30 cellular contexts compared by ENCODE assay signal in genomic region chr9:30673132-30673531, GRCh38.
DNase-seq lines count a peak whose midpoint lies in the region; TF ChIP-seq lines count a peak whose summit lies in the region.
"Had no signal": no experiment of that assay in that cellular context is flagged by ENCODE, and none has a peak within 500 bp of the region (broad histone marks: within the 10 kb centered on the region; RNA-seq: fewer than 3 reads in every experiment).

No MANE protein-coding gene starts in this region.

- no peak overlapping the region for H3K27ac Mint-ChIP-seq in MCF 10A (ENCODE audit: low read depth, unreplicated experiment)
- no peak overlapping the region for H3K27ac Mint-ChIP-seq in activated CD4-positive, alpha-beta T cell treated with anti-CD3 and anti-CD28 coated beads, Interleukin-2, amount 10 ng/mL, durations not matched to agents 24 days and 14 days
- no peak overlapping the region for H3K27ac Mint-ChIP-seq in activated CD4-positive, alpha-beta memory T cell treated with anti-CD3 and anti-CD28 coated beads for 36 hours
- H3K27ac Mint-ChIP-seq: activated B cell treated with CpG ODN at 0.5 μM for 24 hours; activated T-cell treated with anti-CD3 and anti-CD28 coated beads, Interleukin-2, amount 50 U/mL, for 72 hours; GM23338; neural progenitor cell had no signal

- BruUV-seq in MCF 10A (replicated peaks; lab: Mats Ljungman, UMichigan): no TSS peak

- TF ChIP-seq CTCF in MCF 10A (IDR thresholded peaks at IDR 0.05; ENCODE audit: unreplicated experiment) (no peak), breast epithelium (IDR thresholded peaks at IDR 0.05) (no peak), fibroblast of villous mesenchyme (IDR thresholded peaks at IDR 0.05; ENCODE audit: insufficient read depth, low read depth, low read length) (no peak)

- H3K27me3 Mint-ChIP-seq in MCF 10A (ENCODE audit: insufficient read depth, unreplicated experiment): no peaks in the 10 kb centered on the region
- H3K27me3 Mint-ChIP-seq in activated CD4-positive, alpha-beta T cell treated with anti-CD3 and anti-CD28 coated beads, Interleukin-2, amount 10 ng/mL, durations not matched to agents 24 days and 14 days: no peaks in the 10 kb centered on the region
- H3K27me3 Mint-ChIP-seq in activated CD4-positive, alpha-beta memory T cell treated with anti-CD3 and anti-CD28 coated beads for 36 hours: no peaks in the 10 kb centered on the region
- H3K27me3 Mint-ChIP-seq: activated B cell treated with CpG ODN at 0.5 μM for 24 hours had no signal

- intact Hi-C loops in MCF 10A (cut with micrococcal nuclease) (loop anchor here (10.0 kb wide), 1 partner anchor 62 kb away; no protein-coding TSS in a partner anchor), breast epithelium (cut with DNase I; ENCODE audit: low total_unique reads) (loop anchor here (5.0 kb wide), 1 partner anchor 1556 kb away; no protein-coding TSS in a partner anchor), cardiac septum (cut with DNase I) (no loop called here)
- intact Hi-C loops in activated CD4-positive, alpha-beta T cell treated with anti-CD3 and anti-CD28 coated beads, Interleukin-2, amount 10 ng/mL, durations not matched to agents 24 days and 14 days (cut with micrococcal nuclease): no loop called here
- intact Hi-C loops in activated CD4-positive, alpha-beta memory T cell treated with anti-CD3 and anti-CD28 coated beads for 36 hours (cut with micrococcal nuclease): no loop called here

- H3K9me3 Mint-ChIP-seq in MCF 10A (ENCODE audit: unreplicated experiment): no peaks in the 10 kb centered on the region
- no peaks in the 10 kb centered on the region for H3K9me3 Mint-ChIP-seq in activated CD4-positive, alpha-beta T cell treated with anti-CD3 and anti-CD28 coated beads, Interleukin-2, amount 10 ng/mL, durations not matched to agents 24 days and 14 days
- no peaks in the 10 kb centered on the region for H3K9me3 Mint-ChIP-seq in activated CD4-positive, alpha-beta memory T cell treated with anti-CD3 and anti-CD28 coated beads for 36 hours
- H3K9me3 Mint-ChIP-seq: activated B cell treated with CpG ODN at 0.5 μM for 24 hours; activated T-cell treated with anti-CD3 and anti-CD28 coated beads, Interleukin-2, amount 50 U/mL, for 72 hours; GM23338; neural progenitor cell had no signal

- POLR2A ChIA-PET in MCF 10A (lab: Yijun Ruan, JAX): no interaction called here
- POLR2A ChIA-PET in activated CD4-positive, alpha-beta memory T cell treated with anti-CD3 and anti-CD28 coated beads for 36 hours (lab: Charles Lee): no interaction called here

- no peak overlapping the region for H3K4me3 Mint-ChIP-seq in MCF 10A (ENCODE audit: unreplicated experiment)
- H3K4me3 Mint-ChIP-seq in activated CD4-positive, alpha-beta T cell treated with anti-CD3 and anti-CD28 coated beads, Interleukin-2, amount 10 ng/mL, durations not matched to agents 24 days and 14 days: no peak overlapping the region
- H3K4me3 Mint-ChIP-seq in activated CD4-positive, alpha-beta memory T cell treated with anti-CD3 and anti-CD28 coated beads for 36 hours: no peak overlapping the region
- H3K4me3 Mint-ChIP-seq: activated B cell treated with CpG ODN at 0.5 μM for 24 hours; activated T-cell treated with anti-CD3 and anti-CD28 coated beads, Interleukin-2, amount 50 U/mL, for 72 hours; GM23338; neural progenitor cell had no signal

- no peak overlapping the region for H3K4me3 ChIP-seq in breast epithelium
- H3K4me3 ChIP-seq in fibroblast of villous mesenchyme (ENCODE audit: low read depth, low read length): no peak overlapping the region
- H3K4me3 ChIP-seq: GM23338, K562, neural progenitor cell, suprapubic skin, upper lobe of left lung had no signal

- no peaks in the 10 kb centered on the region for H3K4me1 Mint-ChIP-seq in MCF 10A (ENCODE audit: insufficient read depth, unreplicated experiment)
- no peaks in the 10 kb centered on the region for H3K4me1 Mint-ChIP-seq in activated CD4-positive, alpha-beta T cell treated with anti-CD3 and anti-CD28 coated beads, Interleukin-2, amount 10 ng/mL, durations not matched to agents 24 days and 14 days
- no peaks in the 10 kb centered on the region for H3K4me1 Mint-ChIP-seq in activated CD4-positive, alpha-beta memory T cell treated with anti-CD3 and anti-CD28 coated beads for 36 hours (ENCODE audit: low read depth)
- H3K4me1 Mint-ChIP-seq: activated B cell treated with CpG ODN at 0.5 μM for 24 hours, GM23338 had no signal

- peak; percentile 6 for DNase-seq in MCF 10A (ENCODE audit: unreplicated experiment)
- DNase-seq in breast epithelium (ENCODE audit: low spot score in 2 of 2): no peak
- peak; percentile 21 for DNase-seq in SW480 (ENCODE audit: low spot score)
- peak; percentile 0 for DNase-seq in fibroblast of villous mesenchyme (ENCODE audit: low read depth)
- DNase-seq in activated CD4-positive, alpha-beta T cell treated with anti-CD3 and anti-CD28 coated beads, Interleukin-2, amount 10 ng/mL, durations not matched to agents 24 days and 14 days: no peak
- no peak for DNase-seq in cardiac septum (ENCODE audit: low spot score)
- no peak for DNase-seq in activated CD4-positive, alpha-beta memory T cell treated with anti-CD3 and anti-CD28 coated beads for 36 hours
- DNase-seq in RPMI8226: no peak
- DNase-seq: activated B cell treated with CpG ODN at 0.5 μM for 24 hours; activated naive CD4-positive, alpha-beta T cell treated with Interleukin-2 at 50 U/mL for 16 hours; activated T-cell treated with anti-CD3 and anti-CD28 coated beads, Interleukin-2, amount 50 U/mL, for 72 hours; brain microvascular endothelial cell; Calu3; DND-41; effector CD4-positive, alpha-beta T cell; islet precursor cell; left ventricle myocardium superior; NCI-H2029; NCI-H524 treated with DMSO at 0.1 percent for 48 hours; retina; SHP77 treated with DMSO at 0.1 percent for 48 hours; small intestine; stimulated activated naive CD4-positive, alpha-beta T cell treated with Interleukin-2 at 50 U/mL for 16 hours; T1000; upper lobe of left lung had no signal

- H3K27ac ChIP-seq in breast epithelium: no peak overlapping the region
- H3K27ac ChIP-seq: brain microvascular endothelial cell, neural progenitor cell, parathyroid adenoma, suprapubic skin, upper lobe of left lung had no signal

- no peaks in the 10 kb centered on the region for H3K36me3 Mint-ChIP-seq in MCF 10A (ENCODE audit: insufficient read depth, unreplicated experiment)
- H3K36me3 Mint-ChIP-seq in activated CD4-positive, alpha-beta T cell treated with anti-CD3 and anti-CD28 coated beads, Interleukin-2, amount 10 ng/mL, durations not matched to agents 24 days and 14 days (ENCODE audit: low read depth): no peaks in the 10 kb centered on the region
- H3K36me3 Mint-ChIP-seq in activated CD4-positive, alpha-beta memory T cell treated with anti-CD3 and anti-CD28 coated beads for 36 hours: no peaks in the 10 kb centered on the region
- H3K36me3 Mint-ChIP-seq: neural progenitor cell had no signal

- no peaks in the 10 kb centered on the region for H3K4me1 ChIP-seq in breast epithelium
- H3K4me1 ChIP-seq: parathyroid adenoma, suprapubic skin, upper lobe of left lung had no signal

- peaks cover 4% of the 10 kb centered on the region for H3K36me3 ChIP-seq in breast epithelium
- H3K36me3 ChIP-seq: brain microvascular endothelial cell, neural progenitor cell, suprapubic skin, upper lobe of left lung had no signal

- CTCF ChIA-PET in MCF 10A (lab: Yijun Ruan, JAX): no interaction called here
- CTCF ChIA-PET in activated CD4-positive, alpha-beta memory T cell treated with anti-CD3 and anti-CD28 coated beads for 36 hours (lab: Charles Lee): no interaction called here

- TF ChIP-seq POLR2A in breast epithelium (IDR thresholded peaks at IDR 0.05): no peak

- H3K27me3 ChIP-seq in breast epithelium: no peaks in the 10 kb centered on the region
- H3K27me3 ChIP-seq: brain microvascular endothelial cell, neural progenitor cell, suprapubic skin, upper lobe of left lung had no signal

- H3K9me3 ChIP-seq in breast epithelium: no peaks in the 10 kb centered on the region
- H3K9me3 ChIP-seq: suprapubic skin, upper lobe of left lung had no signal

Comparison
In these comparisons a context has a peak if more than half of its experiments do, and no peak if none do; other contexts are left out.
1. DNase-seq: peak in MCF 10A (single experiment), SW480 (single experiment) and fibroblast of villous mesenchyme (single experiment); none in breast epithelium (0 of 2), activated CD4-positive, alpha-beta T cell treated with anti-CD3 and anti-CD28 coated beads, Interleukin-2, amount 10 ng/mL, durations not matched to agents 24 days and 14 days (single experiment), cardiac septum (single experiment), activated CD4-positive, alpha-beta memory T cell treated with anti-CD3 and anti-CD28 coated beads for 36 hours (single experiment) and RPMI8226 (single experiment).
2. intact Hi-C loops: an anchor here in MCF 10A (10.0 kb wide) and breast epithelium (5.0 kb wide); none called in activated CD4-positive, alpha-beta T cell treated with anti-CD3 and anti-CD28 coated beads, Interleukin-2, amount 10 ng/mL, durations not matched to agents 24 days and 14 days, cardiac septum and activated CD4-positive, alpha-beta memory T cell treated with anti-CD3 and anti-CD28 coated beads for 36 hours.